In the genomic region with DNA sequence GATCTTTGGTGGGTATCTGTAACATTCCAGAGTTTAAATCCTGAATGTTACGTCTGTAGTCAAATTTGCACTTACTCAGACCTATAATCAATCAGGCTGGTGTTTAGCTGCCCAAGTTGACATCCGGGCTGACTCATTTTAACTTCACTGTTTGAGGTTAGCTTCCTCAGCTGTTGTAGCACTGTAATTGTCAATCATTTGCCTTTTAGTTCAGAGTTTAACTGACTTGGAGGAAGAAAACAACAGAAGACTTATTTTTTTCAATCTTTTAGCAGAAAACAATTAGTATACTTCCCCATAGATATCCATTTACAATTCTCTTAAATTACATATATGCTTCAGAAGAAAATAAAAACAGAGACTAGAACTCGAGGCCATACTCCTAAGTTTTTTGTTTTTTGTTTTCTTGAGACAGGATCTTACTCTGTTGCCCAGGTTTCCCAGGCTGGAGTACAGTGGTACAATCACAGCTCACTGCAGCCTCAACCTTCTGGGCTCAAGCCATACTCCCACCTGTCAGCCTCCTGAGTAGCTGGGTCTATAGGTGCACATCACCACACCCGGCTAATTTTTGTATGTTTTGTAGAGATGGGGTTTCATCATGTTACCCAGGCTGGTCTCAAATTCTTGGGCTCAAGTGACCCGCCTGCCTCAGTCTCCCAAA, we compare ENCODE assay signal across 8 cellular contexts. TPM values are rescaled to one million over a fixed set of nuclear protein-coding genes. Genes with fewer than 3 reads are reported as not detected.
A peak's percentile ranks its signal among the peaks of the same experiment; 100 is the strongest.
DNase-seq lines count a peak whose midpoint lies in the region; ATAC-seq and TF ChIP-seq lines count a peak whose summit lies in the region.

No MANE protein-coding gene starts in this region.

- H3K36me3 Mint-ChIP-seq in activated CD4-positive, alpha-beta memory T cell treated with anti-CD3 and anti-CD28 coated beads for 36 hours = no peaks in the 10 kb centered on the region
- H3K36me3 Mint-ChIP-seq in naive thymus-derived CD4-positive, alpha-beta T cell = peaks cover 4 to 21% (median 5%) of the 10 kb centered on the region in 5 donors

- no peak overlapping the region for H3K27ac Mint-ChIP-seq in activated CD4-positive, alpha-beta memory T cell treated with anti-CD3 and anti-CD28 coated beads for 36 hours
- H3K27ac Mint-ChIP-seq in naive thymus-derived CD4-positive, alpha-beta T cell = peak overlapping the region in 1 of 9 donors; percentile 4

- H3K4me1 Mint-ChIP-seq in activated CD4-positive, alpha-beta memory T cell treated with anti-CD3 and anti-CD28 coated beads for 36 hours (ENCODE audit: low read depth) = peaks cover 21% of the 10 kb centered on the region
- peaks cover 0 to 30% (median 0%) of the 10 kb centered on the region in 7 donors for H3K4me1 Mint-ChIP-seq in naive thymus-derived CD4-positive, alpha-beta T cell

- H3K4me3 Mint-ChIP-seq in activated CD4-positive, alpha-beta memory T cell treated with anti-CD3 and anti-CD28 coated beads for 36 hours = no peak overlapping the region
- peak overlapping the region in 1 of 10 donors; percentile 15 for H3K4me3 Mint-ChIP-seq in naive thymus-derived CD4-positive, alpha-beta T cell

- no peaks in the 10 kb centered on the region for H3K9me2 ChIP-seq in DOHH2 (replicated peaks; ENCODE audit: control insufficient read depth, low read length)

- no peaks in the 10 kb centered on the region for H3K36me3 ChIP-seq in DOHH2 (ENCODE audit: control insufficient read depth, low read length)
- no peaks in the 10 kb centered on the region for H3K36me3 ChIP-seq in naive thymus-derived CD4-positive, alpha-beta T cell (ENCODE audit: control insufficient read depth in 2 of 3, insufficient read depth in 3 of 3, low read length in 3 of 3)
- no peaks in the 10 kb centered on the region for H3K36me3 ChIP-seq in BE2C

- H3K4me2 ChIP-seq in DOHH2 (ENCODE audit: low read length) = peak overlapping the region; percentile 27

- POLR2A ChIA-PET in activated CD4-positive, alpha-beta memory T cell treated with anti-CD3 and anti-CD28 coated beads for 36 hours (lab: Charles Lee) = no interaction called here
- POLR2A ChIA-PET in naive thymus-derived CD4-positive, alpha-beta T cell (lab: Charles Lee) = no interaction called here

- no peaks in the 10 kb centered on the region for H3K9me3 Mint-ChIP-seq in activated CD4-positive, alpha-beta memory T cell treated with anti-CD3 and anti-CD28 coated beads for 36 hours
- H3K9me3 Mint-ChIP-seq in naive thymus-derived CD4-positive, alpha-beta T cell = no peaks in the 10 kb centered on the region

- TF ChIP-seq CTCF in DOHH2 (IDR thresholded peaks at IDR 0.05; ENCODE audit: low read depth, low read length, poor library complexity, severe bottlenecking) (no peak), BE2C (IDR thresholded peaks at IDR 0.05; ENCODE audit: low read depth, low read length) (no peak)

- CTCF ChIA-PET in activated CD4-positive, alpha-beta memory T cell treated with anti-CD3 and anti-CD28 coated beads for 36 hours (lab: Charles Lee) = no interaction called here
- CTCF ChIA-PET in naive thymus-derived CD4-positive, alpha-beta T cell (lab: Charles Lee) = no interaction called here

- DNase-seq in activated CD4-positive, alpha-beta memory T cell treated with anti-CD3 and anti-CD28 coated beads for 36 hours = peak; percentile 51
- DNase-seq in naive thymus-derived CD4-positive, alpha-beta T cell = no peak
- DNase-seq in activated gamma-delta T cell treated with Interleukin-2 at 50 U/mL for 16 hours (no peak), posterior vena cava (ENCODE audit: low spot score) (no peak), BE2C (no peak)

- no peaks in the 10 kb centered on the region for H3K79me2 ChIP-seq in DOHH2 (ENCODE audit: control insufficient read depth, low read length)

- no peaks in the 10 kb centered on the region for H3F3A ChIP-seq in DOHH2 (ENCODE audit: control insufficient read depth, insufficient read depth)

- ATAC-seq in GM19328 (IDR thresholded peaks at IDR 0.05; ENCODE audit: unreplicated experiment) = peak; percentile 97
- peak; percentile 100 for ATAC-seq in HG03175 (IDR thresholded peaks at IDR 0.05; ENCODE audit: unreplicated experiment)
- peak; percentile 44 for ATAC-seq in naive thymus-derived CD4-positive, alpha-beta T cell

- H3K27me3 ChIP-seq in DOHH2 (ENCODE audit: control insufficient read depth, low read length) = no peaks in the 10 kb centered on the region
- no peaks in the 10 kb centered on the region for H3K27me3 ChIP-seq in naive thymus-derived CD4-positive, alpha-beta T cell (ENCODE audit: control insufficient read depth in 2 of 2, insufficient read depth in 2 of 2, low read length in 2 of 2)
- H3K27me3 ChIP-seq in BE2C = no peaks in the 10 kb centered on the region

- H3K4me1 ChIP-seq in DOHH2 (ENCODE audit: control insufficient read depth, low read length) = peaks cover 16% of the 10 kb centered on the region
- H3K4me1 ChIP-seq in naive thymus-derived CD4-positive, alpha-beta T cell (ENCODE audit: control insufficient read depth in 2 of 2, insufficient read depth in 2 of 2, low read length in 2 of 2) = no peaks in the 10 kb centered on the region
- no peaks in the 10 kb centered on the region for H3K4me1 ChIP-seq in BE2C

- H3K27ac ChIP-seq in DOHH2 (ENCODE audit: low read depth, low read length) = no peak overlapping the region
- H3K27ac ChIP-seq in naive thymus-derived CD4-positive, alpha-beta T cell (ENCODE audit: low read depth, low read length) = no peak overlapping the region

- intact Hi-C loops in activated CD4-positive, alpha-beta memory T cell treated with anti-CD3 and anti-CD28 coated beads for 36 hours (cut with micrococcal nuclease) = loop anchor here (2.0 to 10.0 kb wide), 2 partner anchors 59 to 201 kb away; a partner anchor contains a TSS
- intact Hi-C loops in naive thymus-derived CD4-positive, alpha-beta T cell (cut with micrococcal nuclease) = no loop called here
- intact Hi-C loops in posterior vena cava (cut with DNase I) = no loop called here

- H3K4me3 ChIP-seq in DOHH2 (ENCODE audit: low read length) (no peak overlapping the region), BE2C (ENCODE audit: low read depth, low read length) (no peak overlapping the region)
- no peak overlapping the region for H3K4me3 ChIP-seq in naive thymus-derived CD4-positive, alpha-beta T cell (ENCODE audit: low read length)

- H3K27me3 Mint-ChIP-seq in activated CD4-positive, alpha-beta memory T cell treated with anti-CD3 and anti-CD28 coated beads for 36 hours = no peaks in the 10 kb centered on the region
- peaks cover 0 to 2% (median 0%) of the 10 kb centered on the region in 5 donors for H3K27me3 Mint-ChIP-seq in naive thymus-derived CD4-positive, alpha-beta T cell

- H3K9me3 ChIP-seq in DOHH2 (ENCODE audit: control insufficient read depth, insufficient read depth, low read length) (no peaks in the 10 kb centered on the region), BE2C (no peaks in the 10 kb centered on the region)
- no peaks in the 10 kb centered on the region for H3K9me3 ChIP-seq in naive thymus-derived CD4-positive, alpha-beta T cell (ENCODE audit: control insufficient read depth in 2 of 3, low read length in 3 of 3)

- H4K20me1 ChIP-seq in DOHH2 (ENCODE audit: control insufficient read depth, insufficient read depth, low read depth, low read length) = no peaks in the 10 kb centered on the region

RNA-seq across cellular contexts. Expression of a gene that starts 38.5 kb away (rescaled TPM):
- under 1 TPM in 1 of 2 experiments, not detected in 1; 0.33 TPM for total RNA-seq in activated CD4-positive, alpha-beta memory T cell treated with anti-CD3 and anti-CD28 coated beads for 36 hours
- 1 to 10 TPM in 1 of 5 experiments, under 1 TPM in 3, not detected in 1; 0.20 to 1.1 (median 0.38) TPM for total RNA-seq in naive thymus-derived CD4-positive, alpha-beta T cell
- polyA plus RNA-seq in naive thymus-derived CD4-positive, alpha-beta T cell = under 1 TPM; 0.24 to 0.39 TPM
- 10 to 100 TPM in 1 of 2 donors, 1 to 10 TPM in 1; 1.4 to 11.1 TPM for total RNA-seq in posterior vena cava
- 2.6 TPM for polyA plus RNA-seq in BE2C (2012; ENCODE audit: insufficient read depth, insufficient read length, low read depth)

Comparison
In these comparisons a context has a peak if more than half of its experiments do, and no peak if none do; other contexts are left out.
1. ATAC-seq: peak in every context shown above with its lines; median percentile 100 in HG03175; 97 in GM19328; 44 in naive thymus-derived CD4-positive, alpha-beta T cell.